In the genomic region with DNA sequence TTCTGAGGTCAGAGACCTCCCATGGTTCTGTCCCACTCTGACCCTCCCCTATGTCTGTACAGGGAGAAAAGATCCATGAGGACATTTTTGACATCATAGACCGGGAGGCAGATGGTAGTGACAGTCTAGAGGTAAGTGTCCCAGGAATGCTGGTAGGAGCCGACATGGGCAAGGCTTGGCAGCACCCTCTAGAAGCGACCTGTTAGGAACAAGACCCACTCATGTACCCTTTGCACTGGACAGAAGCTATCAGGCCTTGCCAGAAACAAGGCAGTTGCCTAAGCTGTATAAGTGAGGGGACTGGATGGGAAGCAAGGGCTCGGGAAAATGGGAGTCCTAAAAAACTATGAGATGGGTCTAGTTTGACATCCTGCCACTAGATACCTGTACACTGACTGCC, we compare ENCODE assay signal across 26 cellular contexts. TPM values are rescaled to one million over a fixed set of nuclear protein-coding genes. Genes with fewer than 3 reads are reported as not detected.
DNase-seq lines count a peak whose midpoint lies in the region; ATAC-seq, FAIRE-seq and TF ChIP-seq lines count a peak whose summit lies in the region.
"Had no signal": no experiment of that assay in that cellular context is flagged by ENCODE, and none has a peak within 500 bp of the region (broad histone marks: within the 10 kb centered on the region; RNA-seq: fewer than 3 reads in every experiment).

No MANE protein-coding gene starts in this region.

- in situ Hi-C loops in HepG2 (cut with HindIII; ENCODE audit: extremely low pct_ligation_motif_present, low pct_unique_long_range_greater_than_20kb) = no loop called here

- H3K27me3 Mint-ChIP-seq in brain = peaks cover 5% of the 10 kb centered on the region
- H3K27me3 Mint-ChIP-seq: T-cell had no signal

- no peaks in the 10 kb centered on the region; the same call in 1 of the 2 replicates for H4K20me1 ChIP-seq in HepG2 (ENCODE audit: insufficient read depth, low read length)

- H3K9me3 Mint-ChIP-seq in brain = peaks cover 0 to 6% (median 0%) of the 10 kb centered on the region in 5 experiments
- H3K9me3 Mint-ChIP-seq: activated T-cell treated with anti-CD3 and anti-CD28 coated beads, Interleukin-2, amount 50 U/mL, for 4 hours; T-cell; WTC11 had no signal

- peaks cover 28 to 38% of the 10 kb centered on the region in 2 experiments for H3K36me3 ChIP-seq in HepG2 (replicated peaks in 1 of 2; ENCODE audit: control insufficient read depth in 1 of 2, insufficient read depth in 2 of 2, low read length in 2 of 2)
- peaks cover 0 to 31% (median 10%) of the 10 kb centered on the region in 4 donors for H3K36me3 ChIP-seq in right lobe of liver

- no peak overlapping the region for H3K4me3 ChIP-seq in HepG2 (replicated peaks in 1 of 3; ENCODE audit: insufficient read depth in 1 of 3, low read depth in 2 of 3, low read length in 3 of 3)
- H3K4me3 ChIP-seq in right lobe of liver = no peak overlapping the region
- H3K4me3 ChIP-seq: dorsolateral prefrontal cortex, lung, tibial artery had no signal

- no peak overlapping the region for H2AFZ ChIP-seq in HepG2 (ENCODE audit: low read length)

- intact Hi-C loops in HepG2 (cut with micrococcal nuclease; ENCODE audit: unreplicated experiment) = no loop called here
- intact Hi-C loops in right lobe of liver (cut with DNase I) = loop anchor here (10.0 kb wide), 1 partner anchor 73 kb away; a partner anchor contains a TSS

- CTCF ChIA-PET in HepG2 (lab: Yijun Ruan, JAX; ENCODE audit: low intra/inter-chr PET ratio, low total read pairs) = no interaction called here

- H3K4me1 Mint-ChIP-seq in brain = peaks cover 25% of the 10 kb centered on the region

- no peak for TF ChIP-seq RAD21 in HepG2 (CRISPR knock-in tag; IDR thresholded peaks at IDR 0.05)

- peaks cover 35% of the 10 kb centered on the region for H3K36me3 Mint-ChIP-seq in brain

- ATAC-seq in HepG2 (no peak), right lobe of liver (no peak), HG02798 (IDR thresholded peaks at IDR 0.05; ENCODE audit: poor library complexity, unreplicated experiment) (no peak)
- ATAC-seq: activated T-cell treated with anti-CD3 and anti-CD28 coated beads, Interleukin-2, amount 50 U/mL, for 4 hours; naive thymus-derived CD4-positive, alpha-beta T cell; T-cell; WTC11 had no signal

- no peak overlapping the region for H3K9ac ChIP-seq in HepG2 (ENCODE audit: insufficient read depth, low read depth, low read length)

- peaks cover 27% of the 10 kb centered on the region for H3K79me2 ChIP-seq in HepG2 (ENCODE audit: insufficient read depth, low read length)

- H3K27me3 ChIP-seq in HepG2 (ENCODE audit: control insufficient read depth in 1 of 2, insufficient read depth in 2 of 2, low read length in 2 of 2) = no peaks in the 10 kb centered on the region; a peak in 1 of 5 replicates
- H3K27me3 ChIP-seq in right lobe of liver = no peaks in the 10 kb centered on the region
- H3K27me3 ChIP-seq: BE2C, brain microvascular endothelial cell, dorsolateral prefrontal cortex, tibial artery had no signal

- POLR2A ChIA-PET in HepG2 (lab: Yijun Ruan, JAX) = no interaction called here

- H3K27ac Mint-ChIP-seq in brain = peak overlapping the region in 2 of 5 experiments; percentile 38 to 69
- H3K27ac Mint-ChIP-seq: naive thymus-derived CD4-positive, alpha-beta T cell; T-cell; WTC11 had no signal

- 96% methylated on average over 4 of the region's 4 CpGs for WGBS in HepG2 (ENCODE audit: low lambda C conversion rate)
- WGBS in right lobe of liver (ENCODE audit: insufficient coverage, low coverage, low lambda C conversion rate, missing lambda C conversion rate) = 100% methylated on average over 1 of the region's 4 CpGs

- H3K9me3 ChIP-seq in HepG2 (ENCODE audit: low read length) (no peaks in the 10 kb centered on the region), right lobe of liver (no peaks in the 10 kb centered on the region)
- H3K9me3 ChIP-seq: BE2C, tibial artery had no signal

- H3K4me2 ChIP-seq in HepG2 (ENCODE audit: low read depth, low read length) = no peak overlapping the region

- peak overlapping the region in 4 of 5 experiments; percentile 35 to 73 (median 56) for H3K4me3 Mint-ChIP-seq in brain
- H3K4me3 Mint-ChIP-seq: activated T-cell treated with anti-CD3 and anti-CD28 coated beads, Interleukin-2, amount 50 U/mL, for 4 hours; WTC11 had no signal

- no peak for FAIRE-seq in HepG2 (lab: Jason Lieb, UNC)

- TSS peak; percentile 25 for BruUV-seq in HepG2 (replicated peaks; lab: Mats Ljungman, UMichigan)

- TF ChIP-seq POLR2A in HepG2 (IDR thresholded peaks at IDR 0.05; ENCODE audit: insufficient read depth in 1 of 2, low read depth in 2 of 2, low read length in 2 of 2) (no peak), right lobe of liver (IDR thresholded peaks at IDR 0.05) (no peak)

- TF ChIP-seq CTCF in HepG2 (CRISPR knock-in tag; IDR thresholded peaks at IDR 0.05) (no peak), right lobe of liver (IDR thresholded peaks at IDR 0.05) (no peak), brain (conservative IDR thresholded peaks at IDR 0.05) (no peak)

- DNase-seq in HepG2 (ENCODE audit: low spot score) (no peak), right lobe of liver (no peak), putamen (ENCODE audit: low spot score) (no peak), AG08396 (ENCODE audit: low spot score) (no peak)
- DNase-seq: activated CD4-positive, alpha-beta T cell treated with anti-CD3 and anti-CD28 coated beads, Interleukin-2, amount 50 U/mL, for 1 hour; activated T-cell treated with anti-CD3 and anti-CD28 coated beads, Interleukin-2, amount 50 U/mL, for 4 hours; amniotic stem cell; BE2C; brain microvascular endothelial cell; DMS 273 treated with DMSO at 0.1 percent for 48 hours; dorsolateral prefrontal cortex; EL; foreskin melanocyte; naive thymus-derived CD4-positive, alpha-beta T cell; NCI-H1417; NCI-H2029; NCI-H526; NK-92 treated with Interleukin-12 subunit alpha and Interleukin-12 subunit beta, amount 100 ng/mL, for 24 hours; stimulated activated CD4-positive, alpha-beta T cell treated with anti-CD3 and anti-CD28 coated beads, Interleukin-15, amount 100 ng/mL, for 24 hours; stimulated activated CD4-positive, alpha-beta T cell treated with anti-CD3 and anti-CD28 coated beads, Interleukin-4, amount 100 ng/mL, for 4 hours; T-cell; tibial artery had no signal

- peaks cover 32% of the 10 kb centered on the region for H3K4me1 ChIP-seq in HepG2 (ENCODE audit: insufficient read depth, low read length)
- peaks cover 0 to 17% (median 6%) of the 10 kb centered on the region in 4 donors for H3K4me1 ChIP-seq in right lobe of liver
- H3K4me1 ChIP-seq: BE2C had no signal

- no peak overlapping the region for H3K27ac ChIP-seq in HepG2 (ENCODE audit: extremely low read length, insufficient read depth, low read length)
- H3K27ac ChIP-seq in right lobe of liver = no peak overlapping the region
- H3K27ac ChIP-seq: brain microvascular endothelial cell, dorsolateral prefrontal cortex, tibial artery had no signal

- TF ChIP-seq EP300 in HepG2 (IDR thresholded peaks at IDR 0.05; ENCODE audit: low read depth in 2 of 2, low read length in 2 of 2) (no peak), HepG2 (CRISPR knock-in tag; IDR thresholded peaks at IDR 0.05; ENCODE audit: borderline replicate concordance) (no peak)

RNA-seq across cellular contexts. Expression of a gene that starts 2.5 kb away (rescaled TPM):
- total RNA-seq in HepG2 (2016; rRNA removed; fragmentation: Illumina TruSeq; extraction: Trizol) (137 TPM in 2 replicates), right lobe of liver (10 to 100 TPM; 17.9 to 44.5 (median 22.0) TPM)
- 65.3 and 68.5 TPM in 2 replicates for total RNA-seq in HepG2 (2016; cell fraction: cytosol; rRNA removed; fragmentation: Illumina TruSeq; extraction: Trizol; ENCODE audit: low read depth)
- total RNA-seq in HepG2 (2016; cell fraction: insoluble cytoplasmic fraction; rRNA removed; fragmentation: Illumina TruSeq; extraction: Trizol) = 118 and 133 TPM in 2 replicates
- 83.5 and 99.6 TPM in 2 replicates for total RNA-seq in HepG2 (2016; cell fraction: membrane; rRNA removed; fragmentation: Illumina TruSeq; extraction: Trizol)
- total RNA-seq in HepG2 (2016; cell fraction: nucleus; rRNA removed; fragmentation: Illumina TruSeq; extraction: Trizol) = 65.3 and 71.5 TPM in 2 replicates
- polyA plus RNA-seq in HepG2 (2011; rRNA removed) (74.1 and 89.3 TPM in 2 replicates), brain (ENCODE audit: insufficient read depth, low read depth, low replicate concordance) (207 TPM)
- 114 and 152 TPM in 2 replicates for polyA plus RNA-seq in HepG2 (2011; cell fraction: cytosol; rRNA removed)
- 206 and 230 TPM in 2 replicates for polyA plus RNA-seq in HepG2 (2011; cell fraction: nucleus; rRNA removed)
- 163 and 164 TPM in 2 replicates for polyA plus RNA-seq in HepG2 (2012)
- 70.4 and 79.1 TPM in 2 replicates for polyA plus RNA-seq in HepG2 (2016; cell fraction: cytosol; fragmentation: Illumina TruSeq; extraction: Trizol; ENCODE audit: low read depth)
- polyA plus RNA-seq in HepG2 (2016; cell fraction: insoluble cytoplasmic fraction; fragmentation: Illumina TruSeq; extraction: Trizol; ENCODE audit: low read depth) = 164 and 224 TPM in 2 replicates
- polyA plus RNA-seq in HepG2 (2016; cell fraction: membrane; fragmentation: Illumina TruSeq; extraction: Trizol; ENCODE audit: low read depth) = 82.1 and 83.3 TPM in 2 replicates
- 151 and 152 TPM in 2 replicates for polyA plus RNA-seq in HepG2 (2016; cell fraction: nucleus; fragmentation: Illumina TruSeq; extraction: Trizol; ENCODE audit: insufficient read depth, low read depth)
- polyA minus RNA-seq in HepG2 (2011; rRNA and poly(A)+ RNA removed; ENCODE audit: low replicate concordance) = 163 and 181 TPM in 2 replicates
- 63.3 and 66.4 TPM in 2 replicates for polyA minus RNA-seq in HepG2 (2011; cell fraction: cytosol; rRNA and poly(A)+ RNA removed)
- polyA minus RNA-seq in HepG2 (2011; cell fraction: nucleus; rRNA and poly(A)+ RNA removed) = 45.7 and 49.9 TPM in 2 replicates

RNA-seq across cellular contexts. Expression of a gene that starts 2.8 kb away (rescaled TPM):
- total RNA-seq in HepG2 (2016; rRNA removed; fragmentation: Illumina TruSeq; extraction: Trizol) = 38.2 and 55.8 TPM in 2 replicates
- total RNA-seq in HepG2 (2016; cell fraction: cytosol; rRNA removed; fragmentation: Illumina TruSeq; extraction: Trizol; ENCODE audit: low read depth) = 8.4 and 9.6 TPM in 2 replicates
- 35.0 and 57.3 TPM in 2 replicates for total RNA-seq in HepG2 (2016; cell fraction: insoluble cytoplasmic fraction; rRNA removed; fragmentation: Illumina TruSeq; extraction: Trizol)
- 32.3 and 32.6 TPM in 2 replicates for total RNA-seq in HepG2 (2016; cell fraction: membrane; rRNA removed; fragmentation: Illumina TruSeq; extraction: Trizol)
- total RNA-seq in HepG2 (2016; cell fraction: nucleus; rRNA removed; fragmentation: Illumina TruSeq; extraction: Trizol) = 40.1 and 44.2 TPM in 2 replicates
- 47.0 and 50.4 TPM in 2 replicates for polyA plus RNA-seq in HepG2 (2011; rRNA removed)
- polyA plus RNA-seq in HepG2 (2011; cell fraction: cytosol; rRNA removed) = 41.2 and 45.8 TPM in 2 replicates
- polyA plus RNA-seq in HepG2 (2011; cell fraction: nucleus; rRNA removed) = 28.7 and 40.6 TPM in 2 replicates
- 19.7 and 20.8 TPM in 2 replicates for polyA plus RNA-seq in HepG2 (2012)
- 3.6 and 3.7 TPM in 2 replicates for polyA plus RNA-seq in HepG2 (2016; cell fraction: cytosol; fragmentation: Illumina TruSeq; extraction: Trizol; ENCODE audit: low read depth)
- 14.8 and 17.5 TPM in 2 replicates for polyA plus RNA-seq in HepG2 (2016; cell fraction: insoluble cytoplasmic fraction; fragmentation: Illumina TruSeq; extraction: Trizol; ENCODE audit: low read depth)
- polyA plus RNA-seq in HepG2 (2016; cell fraction: membrane; fragmentation: Illumina TruSeq; extraction: Trizol; ENCODE audit: low read depth) = 11.7 and 11.9 TPM in 2 replicates
- 44.8 and 45.2 TPM in 2 replicates for polyA plus RNA-seq in HepG2 (2016; cell fraction: nucleus; fragmentation: Illumina TruSeq; extraction: Trizol; ENCODE audit: insufficient read depth, low read depth)
- 119 and 330 TPM in 2 replicates for polyA minus RNA-seq in HepG2 (2011; rRNA and poly(A)+ RNA removed; ENCODE audit: low replicate concordance)
- 48.1 and 69.1 TPM in 2 replicates for polyA minus RNA-seq in HepG2 (2011; cell fraction: cytosol; rRNA and poly(A)+ RNA removed)
- polyA minus RNA-seq in HepG2 (2011; cell fraction: nucleus; rRNA and poly(A)+ RNA removed) = 31.2 and 43.8 TPM in 2 replicates
- 10 to 100 TPM; 31.0 to 49.4 (median 43.2) TPM for total RNA-seq in right lobe of liver
- polyA plus RNA-seq in brain (ENCODE audit: insufficient read depth, low read depth, low replicate concordance) = 24.5 TPM

RNA-seq across cellular contexts. Expression of a gene that starts 34.5 kb away (rescaled TPM):
- total RNA-seq in HepG2 (2016; rRNA removed; fragmentation: Illumina TruSeq; extraction: Trizol) = 20.1 and 22.4 TPM in 2 replicates
- total RNA-seq in HepG2 (2016; cell fraction: cytosol; rRNA removed; fragmentation: Illumina TruSeq; extraction: Trizol; ENCODE audit: low read depth) = 25.7 and 27.1 TPM in 2 replicates
- 19.5 and 23.7 TPM in 2 replicates for total RNA-seq in HepG2 (2016; cell fraction: insoluble cytoplasmic fraction; rRNA removed; fragmentation: Illumina TruSeq; extraction: Trizol)
- 36.3 and 38.4 TPM in 2 replicates for total RNA-seq in HepG2 (2016; cell fraction: membrane; rRNA removed; fragmentation: Illumina TruSeq; extraction: Trizol)
- total RNA-seq in HepG2 (2016; cell fraction: nucleus; rRNA removed; fragmentation: Illumina TruSeq; extraction: Trizol) = 19.9 and 24.0 TPM in 2 replicates
- 5.5 and 6.5 TPM in 2 replicates for polyA plus RNA-seq in HepG2 (2011; rRNA removed)
- polyA plus RNA-seq in HepG2 (2011; cell fraction: cytosol; rRNA removed) = 3.1 and 3.3 TPM in 2 replicates
- 15.1 and 18.7 TPM in 2 replicates for polyA plus RNA-seq in HepG2 (2011; cell fraction: nucleus; rRNA removed)
- polyA plus RNA-seq in HepG2 (2012) = 6.5 and 8.5 TPM in 2 replicates
- 36.9 and 41.0 TPM in 2 replicates for polyA plus RNA-seq in HepG2 (2016; cell fraction: cytosol; fragmentation: Illumina TruSeq; extraction: Trizol; ENCODE audit: low read depth)
- 31.0 and 31.1 TPM in 2 replicates for polyA plus RNA-seq in HepG2 (2016; cell fraction: insoluble cytoplasmic fraction; fragmentation: Illumina TruSeq; extraction: Trizol; ENCODE audit: low read depth)
- 41.0 and 42.1 TPM in 2 replicates for polyA plus RNA-seq in HepG2 (2016; cell fraction: membrane; fragmentation: Illumina TruSeq; extraction: Trizol; ENCODE audit: low read depth)
- 56.5 and 60.1 TPM in 2 replicates for polyA plus RNA-seq in HepG2 (2016; cell fraction: nucleus; fragmentation: Illumina TruSeq; extraction: Trizol; ENCODE audit: insufficient read depth, low read depth)
- polyA minus RNA-seq in HepG2 (2011; rRNA and poly(A)+ RNA removed; ENCODE audit: low replicate concordance) = 2.7 and 15.4 TPM in 2 replicates
- polyA minus RNA-seq in HepG2 (2011; cell fraction: cytosol; rRNA and poly(A)+ RNA removed) = 1.6 and 2.4 TPM in 2 replicates
- polyA minus RNA-seq in HepG2 (2011; cell fraction: nucleus; rRNA and poly(A)+ RNA removed) = 9.1 and 9.4 TPM in 2 replicates
- total RNA-seq in right lobe of liver = 1 to 10 TPM in 2 of 6 experiments, under 1 TPM in 4; 0.26 to 2.4 (median 0.76) TPM
- polyA plus RNA-seq in brain (ENCODE audit: insufficient read depth, low read depth, low replicate concordance) = 23.6 TPM

RNA-seq across cellular contexts. Expression of a gene that starts 45.1 kb away (rescaled TPM):
- total RNA-seq in HepG2 (2016; rRNA removed; fragmentation: Illumina TruSeq; extraction: Trizol) (38.9 and 40.2 TPM in 2 replicates), right lobe of liver (10 to 100 TPM; 34.5 to 46.2 (median 35.2) TPM)
- 28.0 and 30.5 TPM in 2 replicates for total RNA-seq in HepG2 (2016; cell fraction: cytosol; rRNA removed; fragmentation: Illumina TruSeq; extraction: Trizol; ENCODE audit: low read depth)
- total RNA-seq in HepG2 (2016; cell fraction: insoluble cytoplasmic fraction; rRNA removed; fragmentation: Illumina TruSeq; extraction: Trizol) = 37.2 and 39.5 TPM in 2 replicates
- total RNA-seq in HepG2 (2016; cell fraction: membrane; rRNA removed; fragmentation: Illumina TruSeq; extraction: Trizol) = 34.6 and 39.3 TPM in 2 replicates
- 34.5 and 44.1 TPM in 2 replicates for total RNA-seq in HepG2 (2016; cell fraction: nucleus; rRNA removed; fragmentation: Illumina TruSeq; extraction: Trizol)
- polyA plus RNA-seq in HepG2 (2011; rRNA removed) (74.4 and 85.4 TPM in 2 replicates), brain (ENCODE audit: insufficient read depth, low read depth, low replicate concordance) (49.5 TPM)
- polyA plus RNA-seq in HepG2 (2011; cell fraction: cytosol; rRNA removed) = 53.2 and 55.1 TPM in 2 replicates
- 173 and 195 TPM in 2 replicates for polyA plus RNA-seq in HepG2 (2011; cell fraction: nucleus; rRNA removed)
- 41.9 and 49.7 TPM in 2 replicates for polyA plus RNA-seq in HepG2 (2012)
- 14.9 and 18.6 TPM in 2 replicates for polyA plus RNA-seq in HepG2 (2016; cell fraction: cytosol; fragmentation: Illumina TruSeq; extraction: Trizol; ENCODE audit: low read depth)
- 55.1 and 57.7 TPM in 2 replicates for polyA plus RNA-seq in HepG2 (2016; cell fraction: insoluble cytoplasmic fraction; fragmentation: Illumina TruSeq; extraction: Trizol; ENCODE audit: low read depth)
- polyA plus RNA-seq in HepG2 (2016; cell fraction: membrane; fragmentation: Illumina TruSeq; extraction: Trizol; ENCODE audit: low read depth) = 24.6 and 25.0 TPM in 2 replicates
- polyA plus RNA-seq in HepG2 (2016; cell fraction: nucleus; fragmentation: Illumina TruSeq; extraction: Trizol; ENCODE audit: insufficient read depth, low read depth) = 99.9 and 109 TPM in 2 replicates
- polyA minus RNA-seq in HepG2 (2011; rRNA and poly(A)+ RNA removed; ENCODE audit: low replicate concordance) = 81.6 and 104 TPM in 2 replicates
- 29.7 and 33.3 TPM in 2 replicates for polyA minus RNA-seq in HepG2 (2011; cell fraction: cytosol; rRNA and poly(A)+ RNA removed)
- 50.6 and 76.5 TPM in 2 replicates for polyA minus RNA-seq in HepG2 (2011; cell fraction: nucleus; rRNA and poly(A)+ RNA removed)

RNA-seq across cellular contexts. Expression of a gene that starts 47.1 kb away (rescaled TPM):
- total RNA-seq in HepG2 (2016; rRNA removed; fragmentation: Illumina TruSeq; extraction: Trizol) (6.6 and 16.0 TPM in 2 replicates), right lobe of liver (10 to 100 TPM in 1 of 6 experiments, 1 to 10 TPM in 5; 6.8 to 10.7 (median 7.5) TPM)
- total RNA-seq in HepG2 (2016; cell fraction: cytosol; rRNA removed; fragmentation: Illumina TruSeq; extraction: Trizol; ENCODE audit: low read depth) = 6.2 and 7.8 TPM in 2 replicates
- 5.9 and 16.8 TPM in 2 replicates for total RNA-seq in HepG2 (2016; cell fraction: insoluble cytoplasmic fraction; rRNA removed; fragmentation: Illumina TruSeq; extraction: Trizol)
- total RNA-seq in HepG2 (2016; cell fraction: membrane; rRNA removed; fragmentation: Illumina TruSeq; extraction: Trizol) = 10.7 and 11.2 TPM in 2 replicates
- 22.8 and 25.9 TPM in 2 replicates for total RNA-seq in HepG2 (2016; cell fraction: nucleus; rRNA removed; fragmentation: Illumina TruSeq; extraction: Trizol)
- polyA plus RNA-seq in HepG2 (2011; rRNA removed) (42.3 and 48.3 TPM in 2 replicates), brain (ENCODE audit: insufficient read depth, low read depth, low replicate concordance) (65.3 TPM)
- polyA plus RNA-seq in HepG2 (2011; cell fraction: cytosol; rRNA removed) = 26.1 and 26.6 TPM in 2 replicates
- 251 and 257 TPM in 2 replicates for polyA plus RNA-seq in HepG2 (2011; cell fraction: nucleus; rRNA removed)
- 33.9 and 38.4 TPM in 2 replicates for polyA plus RNA-seq in HepG2 (2012)
- polyA plus RNA-seq in HepG2 (2016; cell fraction: cytosol; fragmentation: Illumina TruSeq; extraction: Trizol; ENCODE audit: low read depth) = 10.7 and 13.2 TPM in 2 replicates
- 13.2 and 18.2 TPM in 2 replicates for polyA plus RNA-seq in HepG2 (2016; cell fraction: insoluble cytoplasmic fraction; fragmentation: Illumina TruSeq; extraction: Trizol; ENCODE audit: low read depth)
- polyA plus RNA-seq in HepG2 (2016; cell fraction: membrane; fragmentation: Illumina TruSeq; extraction: Trizol; ENCODE audit: low read depth) = 19.9 and 20.4 TPM in 2 replicates
- 85.4 and 93.9 TPM in 2 replicates for polyA plus RNA-seq in HepG2 (2016; cell fraction: nucleus; fragmentation: Illumina TruSeq; extraction: Trizol; ENCODE audit: insufficient read depth, low read depth)
- polyA minus RNA-seq in HepG2 (2011; rRNA and poly(A)+ RNA removed; ENCODE audit: low replicate concordance) = 4.8 and 24.0 TPM in 2 replicates
- 8.4 and 8.6 TPM in 2 replicates for polyA minus RNA-seq in HepG2 (2011; cell fraction: cytosol; rRNA and poly(A)+ RNA removed)
- polyA minus RNA-seq in HepG2 (2011; cell fraction: nucleus; rRNA and poly(A)+ RNA removed) = 41.6 and 47.0 TPM in 2 replicates

Comparison
In these comparisons a context has a peak if more than half of its experiments do, and no peak if none do; other contexts are left out.
1. RNA of a gene that starts 34.5 kb away (total RNA-seq): 19.5 to 38.4 TPM in HepG2; 0.26 to 2.4 TPM in right lobe of liver; every median in the first group is over 4 times any median in the second.